In the genomic region with DNA sequence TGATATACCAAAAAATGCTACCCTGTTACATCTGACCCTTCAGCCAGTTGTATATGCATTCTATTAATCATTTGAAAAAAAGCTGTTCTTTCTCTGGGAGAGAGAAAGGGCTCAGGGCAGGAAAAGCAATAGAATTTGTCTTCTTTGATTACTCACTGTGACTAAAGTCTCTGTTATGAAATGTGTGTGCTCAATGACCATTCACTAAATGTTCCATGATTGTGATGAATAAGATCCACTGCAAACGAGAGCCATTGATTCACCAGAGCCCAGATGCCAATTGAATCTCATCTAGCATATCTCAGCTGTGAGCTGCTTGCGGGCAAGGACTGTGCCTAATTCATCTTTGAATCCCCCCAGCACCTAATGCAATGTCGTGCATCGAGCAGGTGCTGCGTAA, we compare ENCODE assay signal across 22 cellular contexts.
"Had no signal": no experiment of that assay in that cellular context is flagged by ENCODE, and none has a peak within 500 bp of the region (broad histone marks: within the 10 kb centered on the region; RNA-seq: fewer than 3 reads in every experiment).

No MANE protein-coding gene starts in this region.

- H3K4me3 ChIP-seq: esophagus muscularis mucosa, gastrocnemius medialis, heart right ventricle, left ventricle myocardium inferior, lower lobe of right lung, right atrium auricular region, suprapubic skin, tibial nerve, upper lobe of right lung, vagina had no signal

- ATAC-seq: gastrocnemius medialis; heart right ventricle; left cardiac atrium; lower lobe of right lung; natural killer cell treated with Interleukin-12 subunit alpha and Interleukin-12 subunit beta and Interleukin-15 and Interleukin-18, amount 100 ng/mL, for 72 hours; upper lobe of right lung had no signal

- H3K4me3 Mint-ChIP-seq: natural killer cell treated with Interleukin-12 subunit alpha and Interleukin-12 subunit beta and Interleukin-15 and Interleukin-18, amount 100 ng/mL, for 72 hours had no signal

- H3K36me3 ChIP-seq: esophagus muscularis mucosa, gastrocnemius medialis, heart right ventricle, left ventricle myocardium inferior, lower lobe of right lung, right atrium auricular region, suprapubic skin, tibial nerve, upper lobe of right lung, vagina had no signal

- H3K36me3 Mint-ChIP-seq: natural killer cell treated with Interleukin-12 subunit alpha and Interleukin-12 subunit beta and Interleukin-15 and Interleukin-18, amount 100 ng/mL, for 72 hours had no signal

- H3K9me3 ChIP-seq: esophagus muscularis mucosa, gastrocnemius medialis, heart right ventricle, left ventricle myocardium inferior, lower lobe of right lung, right atrium auricular region, suprapubic skin, tibial nerve, upper lobe of right lung, vagina had no signal

- H3K27ac Mint-ChIP-seq: natural killer cell treated with Interleukin-12 subunit alpha and Interleukin-12 subunit beta and Interleukin-15 and Interleukin-18, amount 100 ng/mL, for 72 hours had no signal

- H3K4me1 ChIP-seq: esophagus muscularis mucosa, gastrocnemius medialis, heart right ventricle, left ventricle myocardium inferior, lower lobe of right lung, right atrium auricular region, suprapubic skin, tibial nerve, upper lobe of right lung, vagina had no signal

- DNase-seq: effector memory CD4-positive, alpha-beta T cell; gastrocnemius medialis; heart right ventricle; hypothalamus; islet precursor cell; left cardiac atrium; left ventricle myocardium inferior; lower lobe of right lung; mesenchymal stem cell; midbrain; posterior cingulate gyrus; small intestine; stimulated activated CD4-positive, alpha-beta T cell treated with anti-CD3 and anti-CD28 coated beads, Interleukin-12 subunit alpha, Interleukin-12 subunit beta, amount 100 ng/mL, for 4 hours; stimulated activated naive CD4-positive, alpha-beta T cell treated with Interleukin-2 at 50 U/mL for 16 hours; upper lobe of right lung had no signal

- H3K27ac ChIP-seq: epithelial cell of prostate, esophagus muscularis mucosa, gastrocnemius medialis, heart right ventricle, left ventricle myocardium inferior, lower lobe of right lung, right atrium auricular region, suprapubic skin, tibial nerve, upper lobe of right lung, vagina had no signal

- H3K27me3 ChIP-seq: gastrocnemius medialis, right atrium auricular region, suprapubic skin, tibial nerve, upper lobe of right lung, vagina had no signal
